Comparison of ENCODE assay signal across 24 cellular contexts in the genomic region with DNA sequence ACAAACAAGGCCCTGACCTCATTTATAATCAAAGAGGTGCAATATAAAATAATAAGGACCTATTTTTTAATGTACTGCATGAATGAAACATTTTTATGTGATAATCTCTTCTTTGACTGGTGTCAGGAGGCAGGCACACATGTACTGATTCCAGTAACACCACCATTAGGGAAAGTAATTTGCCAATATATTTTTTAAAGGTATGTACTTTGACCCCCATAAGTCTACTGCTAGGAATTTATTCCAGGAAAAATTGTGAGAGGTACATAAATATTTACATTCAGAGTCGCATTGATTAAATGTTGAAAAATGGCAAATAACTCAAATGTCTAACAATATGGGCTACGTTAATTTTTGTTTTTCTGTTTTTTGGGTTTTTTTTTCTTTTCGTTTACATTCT.
"Had no signal": no experiment of that assay in that cellular context is flagged by ENCODE, and none has a peak within 500 bp of the region (broad histone marks: within the 10 kb centered on the region; RNA-seq: fewer than 3 reads in every experiment).

No MANE protein-coding gene starts in this region.

- H3K27ac ChIP-seq: ascending aorta, heart right ventricle, parathyroid adenoma, psoas muscle, suprapubic skin, tibial artery, upper lobe of right lung had no signal

- H3K4me3 ChIP-seq: ascending aorta, heart right ventricle, psoas muscle, suprapubic skin, tibial artery, upper lobe of right lung had no signal

- H3K36me3 ChIP-seq: ascending aorta, brain microvascular endothelial cell, heart right ventricle, suprapubic skin, tibial artery, upper lobe of right lung had no signal

- H2AFZ ChIP-seq: parathyroid adenoma had no signal

- H3K9me3 ChIP-seq: ascending aorta, heart right ventricle, psoas muscle, suprapubic skin, tibial artery, upper lobe of right lung had no signal

- H3K27me3 ChIP-seq: ascending aorta, brain microvascular endothelial cell, suprapubic skin, tibial artery, upper lobe of right lung had no signal

- H3K4me1 ChIP-seq: ascending aorta, parathyroid adenoma, psoas muscle, upper lobe of right lung had no signal

- H3K79me2 ChIP-seq: parathyroid adenoma had no signal

- DNase-seq: activated CD4-positive, alpha-beta T cell treated with anti-CD3 and anti-CD28 coated beads for 4 hours; activated CD4-positive, alpha-beta T cell treated with anti-CD3 and anti-CD28 coated beads, Interleukin-2, amount 50 U/mL, for 4 hours; activated CD8-positive, alpha-beta memory T cell treated with anti-CD3 and anti-CD28 coated beads, Interleukin-2, amount 50 U/mL, for 4 hours; activated effector memory CD4-positive, alpha-beta T cell treated with anti-CD3 and anti-CD28 coated beads, Interleukin-2, amount 50 U/mL, for 16 hours; activated naive CD4-positive, alpha-beta T cell treated with anti-CD3 and anti-CD28 coated beads for 36 hours; activated naive CD8-positive, alpha-beta T cell treated with anti-CD3 and anti-CD28 coated beads, Interleukin-2, amount 10 ng/mL, durations not matched to agents 7 days and 5 days; activated T-cell treated with anti-CD3 and anti-CD28 coated beads, Interleukin-2, amount 50 U/mL, for 1 hour; cortex of kidney; effector memory CD8-positive, alpha-beta T cell; heart right ventricle; midbrain; naive thymus-derived CD8-positive, alpha-beta T cell; nucleus accumbens; psoas muscle; stimulated activated CD4-positive, alpha-beta T cell treated with anti-CD3 and anti-CD28 coated beads, Interleukin-15, amount 100 ng/mL, for 24 hours; stimulated activated CD4-positive, alpha-beta T cell treated with anti-CD3 and anti-CD28 coated beads, Interleukin-2, amount 100 ng/mL, for 24 hours; stimulated activated naive CD4-positive, alpha-beta T cell; T-cell; tibial artery; upper lobe of right lung had no signal

- ATAC-seq: effector memory CD8-positive, alpha-beta T cell; heart right ventricle; naive thymus-derived CD8-positive, alpha-beta T cell; psoas muscle; T-cell; upper lobe of right lung had no signal
